In the genomic region with DNA sequence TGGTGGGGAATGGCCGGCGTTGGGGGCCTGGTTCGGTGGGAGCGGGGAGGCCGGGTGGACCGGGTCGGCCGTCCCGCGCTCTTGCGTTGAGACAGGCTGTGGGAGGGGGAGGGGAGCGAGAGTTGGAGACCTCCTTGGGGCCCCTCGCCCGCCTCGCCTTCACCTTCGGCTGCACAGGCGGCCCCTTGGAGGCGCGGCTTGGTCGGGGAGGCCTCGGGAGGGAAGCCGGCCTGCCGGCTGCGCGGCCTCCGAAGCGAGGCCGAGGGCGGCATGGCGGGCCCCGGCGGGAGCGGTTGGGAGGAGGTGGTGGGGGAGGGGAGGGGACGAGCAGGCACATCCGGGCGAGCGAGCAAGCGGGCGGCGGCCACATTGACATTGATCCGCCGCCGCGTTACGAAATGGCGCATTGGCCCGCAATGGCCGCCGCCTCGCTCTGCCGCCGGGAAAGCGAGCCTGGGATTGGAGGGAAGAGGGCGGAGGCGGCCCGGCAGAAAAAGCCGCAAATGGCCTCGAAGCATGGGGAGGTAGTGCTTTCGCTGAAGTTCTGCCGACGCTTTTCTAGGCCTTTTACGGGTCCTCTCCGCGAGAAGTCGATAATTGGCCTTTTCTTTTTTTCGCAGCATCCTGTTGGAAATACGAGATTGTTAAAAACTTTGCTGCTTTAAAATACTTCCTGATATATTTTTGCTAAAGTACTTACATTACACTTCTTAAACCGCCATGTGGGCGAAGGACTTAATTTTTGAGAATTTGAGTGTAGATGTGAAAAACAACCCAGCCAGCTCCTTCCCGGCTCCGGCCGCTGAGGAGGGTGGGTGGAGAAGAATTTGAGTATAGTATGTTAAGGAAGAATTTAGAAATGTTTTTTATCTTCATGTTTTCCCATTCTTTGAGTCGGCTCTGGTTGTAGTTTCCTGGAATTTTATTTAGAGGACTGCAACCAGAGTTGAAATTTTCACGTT, we compare ENCODE assay signal across 1 cellular context.
TF ChIP-seq lines count a peak whose summit lies in the region.

No MANE protein-coding gene starts in this region.

TF ChIP-seq in HepG2, 621 proteins besides CTCF, POLR2A, EP300 and RAD21 (continued from another document and continues in another):
- TF ChIP-seq, protein P1, sequence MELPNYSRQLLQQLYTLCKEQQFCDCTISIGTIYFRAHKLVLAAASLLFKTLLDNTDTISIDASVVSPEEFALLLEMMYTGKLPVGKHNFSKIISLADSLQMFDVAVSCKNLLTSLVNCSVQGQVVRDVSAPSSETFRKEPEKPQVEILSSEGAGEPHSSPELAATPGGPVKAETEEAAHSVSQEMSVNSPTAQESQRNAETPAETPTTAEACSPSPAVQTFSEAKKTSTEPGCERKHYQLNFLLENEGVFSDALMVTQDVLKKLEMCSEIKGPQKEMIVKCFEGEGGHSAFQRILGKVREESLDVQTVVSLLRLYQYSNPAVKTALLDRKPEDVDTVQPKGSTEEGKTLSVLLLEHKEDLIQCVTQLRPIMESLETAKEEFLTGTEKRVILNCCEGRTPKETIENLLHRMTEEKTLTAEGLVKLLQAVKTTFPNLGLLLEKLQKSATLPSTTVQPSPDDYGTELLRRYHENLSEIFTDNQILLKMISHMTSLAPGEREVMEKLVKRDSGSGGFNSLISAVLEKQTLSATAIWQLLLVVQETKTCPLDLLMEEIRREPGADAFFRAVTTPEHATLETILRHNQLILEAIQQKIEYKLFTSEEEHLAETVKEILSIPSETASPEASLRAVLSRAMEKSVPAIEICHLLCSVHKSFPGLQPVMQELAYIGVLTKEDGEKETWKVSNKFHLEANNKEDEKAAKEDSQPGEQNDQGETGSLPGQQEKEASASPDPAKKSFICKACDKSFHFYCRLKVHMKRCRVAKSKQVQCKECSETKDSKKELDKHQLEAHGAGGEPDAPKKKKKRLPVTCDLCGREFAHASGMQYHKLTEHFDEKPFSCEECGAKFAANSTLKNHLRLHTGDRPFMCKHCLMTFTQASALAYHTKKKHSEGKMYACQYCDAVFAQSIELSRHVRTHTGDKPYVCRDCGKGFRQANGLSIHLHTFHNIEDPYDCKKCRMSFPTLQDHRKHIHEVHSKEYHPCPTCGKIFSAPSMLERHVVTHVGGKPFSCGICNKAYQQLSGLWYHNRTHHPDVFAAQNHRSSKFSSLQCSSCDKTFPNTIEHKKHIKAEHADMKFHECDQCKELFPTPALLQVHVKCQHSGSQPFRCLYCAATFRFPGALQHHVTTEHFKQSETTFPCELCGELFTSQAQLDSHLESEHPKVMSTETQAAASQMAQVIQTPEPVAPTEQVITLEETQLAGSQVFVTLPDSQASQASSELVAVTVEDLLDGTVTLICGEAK (IDR thresholded peaks at IDR 0.05), result no peak
- TF ChIP-seq, protein P1 (CRISPR knock-in tag; IDR thresholded peaks at IDR 0.05), result peak; percentile 63; the same call in 1 of the 2 replicates
- TF ChIP-seq ZBTB1 (CRISPR knock-in tag; IDR thresholded peaks at IDR 0.05; ENCODE audit: borderline replicate concordance) (0 out of 2 replicates have a peak, but pooled peaks have one; percentile 25), ZBTB38 (CRISPR knock-in tag; IDR thresholded peaks at IDR 0.05) (peak; percentile 90), PCBP2 (optimal IDR thresholded peaks at IDR 0.05; ENCODE audit: low read depth, low read length, poor library complexity, severe bottlenecking) (no peak), ZNF451 (CRISPR knock-in tag; IDR thresholded peaks at IDR 0.05) (no peak), NFKB2 (CRISPR knock-in tag; IDR thresholded peaks at IDR 0.05; ENCODE audit: borderline replicate concordance) (peak; percentile 66; the same call in 1 of the 2 replicates), ZNF510 (CRISPR knock-in tag; IDR thresholded peaks at IDR 0.05; ENCODE audit: low read depth) (0 out of 2 replicates have a peak, but pooled peaks have one; percentile 3), SNAPC2 (CRISPR knock-in tag; IDR thresholded peaks at IDR 0.05) (peak; percentile 89; the same call in 1 of the 2 replicates), NCOA2 (CRISPR knock-in tag; IDR thresholded peaks at IDR 0.05) (peak; percentile 72), RFX1 (IDR thresholded peaks at IDR 0.05) (no peak), ZNF230 (CRISPR knock-in tag; IDR thresholded peaks at IDR 0.05) (no peak), KLF13 (CRISPR knock-in tag; IDR thresholded peaks at IDR 0.05) (no peak), ASH2L (IDR thresholded peaks at IDR 0.05; ENCODE audit: insufficient read length, low read depth, low read length) (peak; percentile 92), KAT2B (IDR thresholded peaks at IDR 0.05; ENCODE audit: borderline replicate concordance, low read depth, low read length) (no peak), ZNF598 (CRISPR knock-in tag; IDR thresholded peaks at IDR 0.05; ENCODE audit: borderline replicate concordance) (no peak; the same call in 1 of the 2 replicates), ZNF615 (CRISPR knock-in tag; IDR thresholded peaks at IDR 0.05; ENCODE audit: borderline replicate concordance) (no peak; the same call in 1 of the 2 replicates), ZNF644 (CRISPR knock-in tag; IDR thresholded peaks at IDR 0.05; ENCODE audit: low read depth) (no peak), ZNF747 (CRISPR knock-in tag; IDR thresholded peaks at IDR 0.05; ENCODE audit: borderline replicate concordance) (no peak; the same call in 1 of the 2 replicates), SRSF4 (IDR thresholded peaks at IDR 0.05; ENCODE audit: low read depth, low read length, poor library complexity, severe bottlenecking) (peak; percentile 73), ZBTB20 (CRISPR knock-in tag; IDR thresholded peaks at IDR 0.05; ENCODE audit: borderline replicate concordance, low read depth) (peak; percentile 65; the same call in 1 of the 2 replicates), ZZZ3 (CRISPR knock-in tag; IDR thresholded peaks at IDR 0.05; ENCODE audit: borderline replicate concordance) (0 out of 2 replicates have a peak, but pooled peaks have one; percentile 50), ZSCAN9 (CRISPR knock-in tag; IDR thresholded peaks at IDR 0.05; ENCODE audit: borderline replicate concordance) (0 out of 2 replicates have a peak, but pooled peaks have one; percentile 24), FOXA3 (CRISPR knock-in tag; IDR thresholded peaks at IDR 0.05) (peak; percentile 70), NBN (conservative IDR thresholded peaks at IDR 0.05) (no peak)
- TF ChIP-seq, protein P2, sequence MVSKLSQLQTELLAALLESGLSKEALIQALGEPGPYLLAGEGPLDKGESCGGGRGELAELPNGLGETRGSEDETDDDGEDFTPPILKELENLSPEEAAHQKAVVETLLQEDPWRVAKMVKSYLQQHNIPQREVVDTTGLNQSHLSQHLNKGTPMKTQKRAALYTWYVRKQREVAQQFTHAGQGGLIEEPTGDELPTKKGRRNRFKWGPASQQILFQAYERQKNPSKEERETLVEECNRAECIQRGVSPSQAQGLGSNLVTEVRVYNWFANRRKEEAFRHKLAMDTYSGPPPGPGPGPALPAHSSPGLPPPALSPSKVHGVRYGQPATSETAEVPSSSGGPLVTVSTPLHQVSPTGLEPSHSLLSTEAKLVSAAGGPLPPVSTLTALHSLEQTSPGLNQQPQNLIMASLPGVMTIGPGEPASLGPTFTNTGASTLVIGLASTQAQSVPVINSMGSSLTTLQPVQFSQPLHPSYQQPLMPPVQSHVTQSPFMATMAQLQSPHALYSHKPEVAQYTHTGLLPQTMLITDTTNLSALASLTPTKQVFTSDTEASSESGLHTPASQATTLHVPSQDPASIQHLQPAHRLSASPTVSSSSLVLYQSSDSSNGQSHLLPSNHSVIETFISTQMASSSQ (IDR thresholded peaks at IDR 0.05; ENCODE audit: low read depth), result no peak
- TF ChIP-seq, protein P2 (CRISPR knock-in tag; IDR thresholded peaks at IDR 0.05; ENCODE audit: borderline replicate concordance), result peak; percentile 76; the same call in 1 of the 2 replicates
- TF ChIP-seq, protein P3, sequence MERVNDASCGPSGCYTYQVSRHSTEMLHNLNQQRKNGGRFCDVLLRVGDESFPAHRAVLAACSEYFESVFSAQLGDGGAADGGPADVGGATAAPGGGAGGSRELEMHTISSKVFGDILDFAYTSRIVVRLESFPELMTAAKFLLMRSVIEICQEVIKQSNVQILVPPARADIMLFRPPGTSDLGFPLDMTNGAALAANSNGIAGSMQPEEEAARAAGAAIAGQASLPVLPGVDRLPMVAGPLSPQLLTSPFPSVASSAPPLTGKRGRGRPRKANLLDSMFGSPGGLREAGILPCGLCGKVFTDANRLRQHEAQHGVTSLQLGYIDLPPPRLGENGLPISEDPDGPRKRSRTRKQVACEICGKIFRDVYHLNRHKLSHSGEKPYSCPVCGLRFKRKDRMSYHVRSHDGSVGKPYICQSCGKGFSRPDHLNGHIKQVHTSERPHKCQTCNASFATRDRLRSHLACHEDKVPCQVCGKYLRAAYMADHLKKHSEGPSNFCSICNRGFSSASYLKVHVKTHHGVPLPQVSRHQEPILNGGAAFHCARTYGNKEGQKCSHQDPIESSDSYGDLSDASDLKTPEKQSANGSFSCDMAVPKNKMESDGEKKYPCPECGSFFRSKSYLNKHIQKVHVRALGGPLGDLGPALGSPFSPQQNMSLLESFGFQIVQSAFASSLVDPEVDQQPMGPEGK (CRISPR knock-in tag; IDR thresholded peaks at IDR 0.05), result peak; percentile 66
- TF ChIP-seq, protein P4, sequence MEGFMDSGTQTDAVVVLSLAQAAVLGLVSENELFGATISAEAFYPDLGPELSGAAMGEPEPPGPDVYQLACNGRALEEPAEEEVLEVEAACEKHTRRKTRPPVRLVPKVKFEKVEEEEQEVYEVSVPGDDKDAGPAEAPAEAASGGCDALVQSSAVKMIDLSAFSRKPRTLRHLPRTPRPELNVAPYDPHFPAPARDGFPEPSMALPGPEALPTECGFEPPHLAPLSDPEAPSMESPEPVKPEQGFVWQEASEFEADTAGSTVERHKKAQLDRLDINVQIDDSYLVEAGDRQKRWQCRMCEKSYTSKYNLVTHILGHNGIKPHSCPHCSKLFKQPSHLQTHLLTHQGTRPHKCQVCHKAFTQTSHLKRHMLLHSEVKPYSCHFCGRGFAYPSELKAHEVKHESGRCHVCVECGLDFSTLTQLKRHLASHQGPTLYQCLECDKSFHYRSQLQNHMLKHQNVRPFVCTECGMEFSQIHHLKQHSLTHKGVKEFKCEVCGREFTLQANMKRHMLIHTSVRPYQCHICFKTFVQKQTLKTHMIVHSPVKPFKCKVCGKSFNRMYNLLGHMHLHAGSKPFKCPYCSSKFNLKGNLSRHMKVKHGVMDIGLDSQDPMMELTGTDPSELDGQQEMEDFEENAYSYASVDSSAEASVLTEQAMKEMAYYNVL (CRISPR knock-in tag; IDR thresholded peaks at IDR 0.05; ENCODE audit: borderline replicate concordance), result no peak
- TF ChIP-seq, protein P5, sequence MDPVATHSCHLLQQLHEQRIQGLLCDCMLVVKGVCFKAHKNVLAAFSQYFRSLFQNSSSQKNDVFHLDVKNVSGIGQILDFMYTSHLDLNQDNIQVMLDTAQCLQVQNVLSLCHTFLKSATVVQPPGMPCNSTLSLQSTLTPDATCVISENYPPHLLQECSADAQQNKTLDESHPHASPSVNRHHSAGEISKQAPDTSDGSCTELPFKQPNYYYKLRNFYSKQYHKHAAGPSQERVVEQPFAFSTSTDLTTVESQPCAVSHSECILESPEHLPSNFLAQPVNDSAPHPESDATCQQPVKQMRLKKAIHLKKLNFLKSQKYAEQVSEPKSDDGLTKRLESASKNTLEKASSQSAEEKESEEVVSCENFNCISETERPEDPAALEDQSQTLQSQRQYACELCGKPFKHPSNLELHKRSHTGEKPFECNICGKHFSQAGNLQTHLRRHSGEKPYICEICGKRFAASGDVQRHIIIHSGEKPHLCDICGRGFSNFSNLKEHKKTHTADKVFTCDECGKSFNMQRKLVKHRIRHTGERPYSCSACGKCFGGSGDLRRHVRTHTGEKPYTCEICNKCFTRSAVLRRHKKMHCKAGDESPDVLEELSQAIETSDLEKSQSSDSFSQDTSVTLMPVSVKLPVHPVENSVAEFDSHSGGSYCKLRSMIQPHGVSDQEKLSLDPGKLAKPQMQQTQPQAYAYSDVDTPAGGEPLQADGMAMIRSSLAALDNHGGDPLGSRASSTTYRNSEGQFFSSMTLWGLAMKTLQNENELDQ (CRISPR knock-in tag; IDR thresholded peaks at IDR 0.05; ENCODE audit: borderline replicate concordance), result peak; percentile 72; the same call in 1 of the 2 replicates
